22 cellular contexts compared by ENCODE assay signal in genomic region chr11:72767203-72768062, GRCh38. TPM values are rescaled to one million over a fixed set of nuclear protein-coding genes. Genes with fewer than 3 reads are reported as not detected.
DNase-seq lines count a peak whose midpoint lies in the region; ATAC-seq, FAIRE-seq and TF ChIP-seq lines count a peak whose summit lies in the region.
"Had no signal": no experiment of that assay in that cellular context is flagged by ENCODE, and none has a peak within 500 bp of the region (broad histone marks: within the 10 kb centered on the region; RNA-seq: fewer than 3 reads in every experiment).

No MANE protein-coding gene starts in this region.

- H3K9ac ChIP-seq in H9 (ENCODE audit: extremely low read depth, insufficient read length, low read length) (no peak overlapping the region), H1 (replicated peaks in 1 of 4; ENCODE audit: extremely low read depth in 1 of 4, low read depth in 3 of 4, low read length in 3 of 4) (no peak overlapping the region), trophoblast cell (ENCODE audit: low read length) (no peak overlapping the region)
- H3K9ac ChIP-seq: KMS-11 had no signal

- H3K79me1 ChIP-seq in H9 (ENCODE audit: insufficient read depth, low read depth, low read length, poor library complexity, severe bottlenecking) (no peaks in the 10 kb centered on the region), H1 (ENCODE audit: low read depth, low read length) (peaks cover 3% of the 10 kb centered on the region), trophoblast cell (ENCODE audit: low read length) (peaks cover 7% of the 10 kb centered on the region)

- no peak overlapping the region for H2BK20ac ChIP-seq in H9 (ENCODE audit: low read depth, low read length, poor library complexity, severe bottlenecking)
- no peak overlapping the region for H2BK20ac ChIP-seq in H1 (ENCODE audit: low read length)

- WGBS in H9 (ENCODE audit: extremely low coverage, insufficient read length, low lambda C conversion rate) = no CpG with 5 or more reads among the region's 4 CpGs
- WGBS in H1 (ENCODE audit: extremely low coverage in 1 of 2, insufficient coverage in 1 of 2, insufficient read length in 1 of 2, insufficient replicate concordance in 2 of 2, low coverage in 1 of 2, low lambda C conversion rate in 2 of 2, missing lambda C conversion rate in 1 of 2), 2 experiments = 89% methylated on average over 4 of the region's 4 CpGs; no CpG with 5 or more reads in 1 of the 2 experiments
- WGBS in trophoblast cell (ENCODE audit: extremely low coverage, insufficient coverage, insufficient read length) = no CpG with 5 or more reads among the region's 4 CpGs

- H3K23me2 ChIP-seq in H9 (ENCODE audit: insufficient read length, low read depth, low read length, poor library complexity, severe bottlenecking) (no peaks in the 10 kb centered on the region), H1 (ENCODE audit: low read depth, low read length) (no peaks in the 10 kb centered on the region)

- no peak overlapping the region for H4K8ac ChIP-seq in H9 (replicated peaks; ENCODE audit: insufficient read length, low read depth, low read length)
- H4K8ac ChIP-seq in H1 (ENCODE audit: extremely low read depth, insufficient read depth, low read length) = no peak overlapping the region
- H4K8ac ChIP-seq in trophoblast cell (ENCODE audit: low read depth, low read length) = no peak overlapping the region

- no peak for TF ChIP-seq EP300 in H1 (IDR thresholded peaks at IDR 0.05; ENCODE audit: borderline replicate concordance in 1 of 2, low read depth in 2 of 2, low read length in 2 of 2)

- no peaks in the 10 kb centered on the region for H4K20me1 ChIP-seq in H9 (ENCODE audit: control insufficient read depth, insufficient read depth, insufficient read length)
- no peaks in the 10 kb centered on the region for H4K20me1 ChIP-seq in H1 (replicated peaks in 1 of 2; ENCODE audit: control insufficient read depth in 1 of 2, insufficient read depth in 2 of 2, low read length in 2 of 2)

- H4K12ac ChIP-seq in trophoblast cell (ENCODE audit: low read depth, low read length) = no peak overlapping the region

- no peak for TF ChIP-seq RAD21 in H1 (IDR thresholded peaks at IDR 0.05 in 1 of 2, conservative IDR thresholded peaks at IDR 0.05 in 1 of 2; ENCODE audit: low read depth in 2 of 2, low read length in 2 of 2)

- FAIRE-seq in H1 (lab: Jason Lieb, UNC) = no peak
- FAIRE-seq: GM12891 had no signal

- no peak overlapping the region for H4K5ac ChIP-seq in H9 (ENCODE audit: insufficient read length, low read depth, low read length)
- H4K5ac ChIP-seq in H1 (ENCODE audit: insufficient read length, low read depth, low read length) = no peak overlapping the region

- H4K91ac ChIP-seq in H9 (ENCODE audit: insufficient read length, low read depth, low read length) (no peak overlapping the region), H1 (replicated peaks; ENCODE audit: insufficient read length, low read length) (no peak overlapping the region), trophoblast cell (ENCODE audit: low read depth, low read length) (no peak overlapping the region)

- no peak overlapping the region for H3K23ac ChIP-seq in H9 (ENCODE audit: insufficient read length, low read depth, low read length)
- H3K23ac ChIP-seq in H1 (ENCODE audit: insufficient read length) = no peak overlapping the region
- H3K23ac ChIP-seq in trophoblast cell (ENCODE audit: low read length) = no peak overlapping the region

- H3K56ac ChIP-seq in H9 (ENCODE audit: insufficient read length, low read depth, low read length) (no peak overlapping the region), H1 (replicated peaks; ENCODE audit: insufficient read length, low read depth, low read length) (no peak overlapping the region)

- TF ChIP-seq POLR2A in H1 (IDR thresholded peaks at IDR 0.05; ENCODE audit: control extremely low read depth in 1 of 2, low read depth in 2 of 2, low read length in 2 of 2) = no peak

- POLR2A ChIA-PET in H1 (lab: Charles Lee; ENCODE audit: partially characterized antibody) = no interaction called here

- H3K9me3 ChIP-seq in H9 (ENCODE audit: control insufficient read depth, low read depth, low read length) = no peaks in the 10 kb centered on the region
- no peaks in the 10 kb centered on the region for H3K9me3 ChIP-seq in H1 (ENCODE audit: insufficient read depth in 2 of 2, low read depth in 1 of 2, low read length in 1 of 2)
- no peaks in the 10 kb centered on the region for H3K9me3 ChIP-seq in trophoblast cell (ENCODE audit: insufficient read depth, low read depth, low read length)
- H3K9me3 ChIP-seq in effector memory CD4-positive, alpha-beta T cell (ENCODE audit: control insufficient read depth, low read length) = no peaks in the 10 kb centered on the region
- H3K9me3 ChIP-seq: BE2C, Peyer's patch, SJCRH30 had no signal

- H2AK5ac ChIP-seq in H9 (ENCODE audit: insufficient read length, low read length) (no peak overlapping the region), H1 (ENCODE audit: low read depth, low read length) (no peak overlapping the region), trophoblast cell (ENCODE audit: low read length) (no peak overlapping the region)

- H3K4me3 ChIP-seq in H1 (ENCODE audit: extremely low read depth in 1 of 4, insufficient read depth in 2 of 4, low read depth in 3 of 4, low read length in 4 of 4) (no peak overlapping the region), trophoblast cell (ENCODE audit: low read depth, low read length) (no peak overlapping the region)
- H3K4me3 ChIP-seq in effector memory CD4-positive, alpha-beta T cell (ENCODE audit: insufficient read depth, low read depth, low read length, poor library complexity, severe bottlenecking) = no peak overlapping the region
- H3K4me3 ChIP-seq: Peyer's patch, SJCRH30 had no signal

- no peak overlapping the region for H3T11ph ChIP-seq in H9 (ENCODE audit: low read length)

- H3K14ac ChIP-seq in H9 (ENCODE audit: insufficient read depth, low read length) (no peak overlapping the region), H1 (ENCODE audit: insufficient read length) (no peak overlapping the region), trophoblast cell (ENCODE audit: low read length) (no peak overlapping the region)

- no peak overlapping the region; a peak in 1 of 5 replicates for H3K4me3 Mint-ChIP-seq in H9
- no peak overlapping the region for H3K4me3 Mint-ChIP-seq in activated T-cell treated with anti-CD3 and anti-CD28 coated beads, Interleukin-2, amount 50 U/mL, for 4 hours
- H3K4me3 Mint-ChIP-seq: CD4-positive, alpha-beta T cell; T-cell had no signal

- H2AFZ ChIP-seq in H9 (ENCODE audit: low read length) (no peak overlapping the region), H1 (ENCODE audit: low read length) (no peak overlapping the region), trophoblast cell (ENCODE audit: insufficient read depth, low read length, poor library complexity) (no peak overlapping the region)

- H3K18ac ChIP-seq in H9 (ENCODE audit: insufficient read length, low read depth, low read length) = no peak overlapping the region
- H3K18ac ChIP-seq in H1 (ENCODE audit: extremely low read depth, low read length) = no peak overlapping the region; the same call in 1 of the 2 replicates
- peak overlapping the region; percentile 58 for H3K18ac ChIP-seq in trophoblast cell (ENCODE audit: low read length)

- CTCF ChIA-PET in H1 (lab: Charles Lee; ENCODE audit: partially characterized antibody) = interaction anchor here (0.7 to 3.2 kb wide), 17 partner anchors 8 to 83 kb away, joined by 3 to 20 read pairs (median 4); no protein-coding TSS in a partner anchor

- no peak overlapping the region for H2BK12ac ChIP-seq in H9 (ENCODE audit: insufficient read length, low read depth, low read length)
- H2BK12ac ChIP-seq in H1 (ENCODE audit: low read depth, low read length) = no peak overlapping the region
- H2BK12ac ChIP-seq in trophoblast cell (ENCODE audit: low read length) = no peak overlapping the region

- no peaks in the 10 kb centered on the region for H3K9me3 Mint-ChIP-seq in H9
- H3K9me3 Mint-ChIP-seq in activated T-cell treated with anti-CD3 and anti-CD28 coated beads, Interleukin-2, amount 50 U/mL, for 4 hours = no peaks in the 10 kb centered on the region
- H3K9me3 Mint-ChIP-seq: CD4-positive, alpha-beta T cell; T-cell had no signal

- H3K4me1 ChIP-seq in H9 (ENCODE audit: insufficient read depth, low read length) (no peaks in the 10 kb centered on the region), H1 (replicated peaks in 1 of 4; ENCODE audit: control insufficient read depth in 3 of 4, insufficient read depth in 4 of 4, low read length in 3 of 4) (peaks cover 0 to 26% (median 16%) of the 10 kb centered on the region in 4 experiments; a peak in 6 of 7 replicates), trophoblast cell (ENCODE audit: control insufficient read depth in 1 of 2, insufficient read depth in 2 of 2, low read length in 2 of 2) (peaks cover 15 to 18% of the 10 kb centered on the region in 2 experiments)
- H3K4me1 ChIP-seq in effector memory CD4-positive, alpha-beta T cell (ENCODE audit: control insufficient read depth, insufficient read depth, low read length, poor library complexity, severe bottlenecking) = no peaks in the 10 kb centered on the region

- H3K27ac ChIP-seq in H9 (ENCODE audit: insufficient read length, low read depth, low read length) (no peak overlapping the region), H1 (ENCODE audit: low read depth, low read length) (no peak overlapping the region), trophoblast cell (ENCODE audit: low read depth, low read length) (no peak overlapping the region)
- no peak overlapping the region for H3K27ac ChIP-seq in effector memory CD4-positive, alpha-beta T cell (ENCODE audit: insufficient read depth, low read length, poor library complexity, severe bottlenecking)
- H3K27ac ChIP-seq: KMS-11, Peyer's patch, SJCRH30 had no signal

- DNase-seq in H9 = no peak
- peak; percentile 37 to 80 for DNase-seq in NCI-H524 (lab: John Stamatoyannopoulos, UW)
- DNase-seq in H1 (ENCODE audit: low read depth in 1 of 2, low spot score in 2 of 2) = no peak
- no peak for DNase-seq in trophoblast cell
- DNase-seq in NCI-H2081 (lab: John Stamatoyannopoulos, UW) = no peak
- DNase-seq in activated T-cell treated with anti-CD3 and anti-CD28 coated beads, Interleukin-2, amount 50 U/mL, for 4 hours = no peak
- no peak for DNase-seq in OCI-M2 (lab: John Stamatoyannopoulos, UW; ENCODE audit: unreplicated experiment)
- DNase-seq in effector memory CD4-positive, alpha-beta T cell = no peak
- DNase-seq: BE2C; CD4-positive, alpha-beta T cell; COR-L47; DND-41; NCI-H1092 treated with DMSO at 0.1 percent for 48 hours; NCI-H146; NCI-H2081 treated with DMSO at 0.1 percent for 48 hours; NCI-H2171 treated with DMSO at 0.1 percent for 48 hours; NCI-H69; Peyer's patch; SJCRH30; T-cell had no signal

- TF ChIP-seq CTCF in H9 (conservative IDR thresholded peaks at IDR 0.05) = no peak
- no peak for TF ChIP-seq CTCF in H1 (IDR thresholded peaks at IDR 0.05; ENCODE audit: control extremely low read depth in 1 of 3, insufficient read depth in 1 of 3, low read depth in 1 of 3, low read length in 3 of 3)

- peak overlapping the region in 2 of 3 experiments; percentile 50 to 92; a peak in 3 of 7 replicates for H3K27ac Mint-ChIP-seq in H9
- H3K27ac Mint-ChIP-seq: CD4-positive, alpha-beta T cell had no signal

- no peaks in the 10 kb centered on the region for H3K27me3 ChIP-seq in H9 (ENCODE audit: insufficient read depth, low read length)
- H3K27me3 ChIP-seq in H1 (replicated peaks in 1 of 4; ENCODE audit: control insufficient read depth in 3 of 4, extremely low read depth in 1 of 4, insufficient read depth in 3 of 4, low read length in 3 of 4) = no peaks in the 10 kb centered on the region
- no peaks in the 10 kb centered on the region for H3K27me3 ChIP-seq in trophoblast cell (ENCODE audit: insufficient read depth, low read length)
- H3K27me3 ChIP-seq in effector memory CD4-positive, alpha-beta T cell (replicated peaks; ENCODE audit: control insufficient read depth, insufficient read depth, low read length, poor library complexity, severe bottlenecking) = no peaks in the 10 kb centered on the region
- H3K27me3 ChIP-seq: BE2C, Peyer's patch, SJCRH30 had no signal

- H2BK15ac ChIP-seq in H9 (ENCODE audit: low read depth, low read length) (no peak overlapping the region), H1 (ENCODE audit: low read length) (0 out of 2 replicates have a peak overlapping the region, but pooled peaks have one; percentile 61)

- H3K4ac ChIP-seq in H9 (ENCODE audit: low read depth, low read length) (no peak overlapping the region), H1 (replicated peaks; ENCODE audit: insufficient read length, low read depth, low read length) (peak overlapping the region; percentile 17), trophoblast cell (ENCODE audit: low read depth, low read length) (no peak overlapping the region)

- H2BK5ac ChIP-seq in H9 (ENCODE audit: insufficient read length, low read length) (no peak overlapping the region), H1 (ENCODE audit: low read depth, low read length) (no peak overlapping the region), trophoblast cell (ENCODE audit: low read depth, low read length, poor library complexity) (no peak overlapping the region)

- no peaks in the 10 kb centered on the region for H3K36me3 Mint-ChIP-seq in H9 (ENCODE audit: insufficient read depth in 1 of 3, low read depth in 3 of 3)
- H3K36me3 Mint-ChIP-seq in activated T-cell treated with anti-CD3 and anti-CD28 coated beads, Interleukin-2, amount 50 U/mL, for 4 hours (ENCODE audit: insufficient read depth) = no peaks in the 10 kb centered on the region

- no peak overlapping the region for H3K4me2 ChIP-seq in H9 (ENCODE audit: insufficient read depth, insufficient read length, low read length)
- no peak overlapping the region for H3K4me2 ChIP-seq in H1 (ENCODE audit: insufficient read depth in 1 of 2, low read depth in 2 of 2, low read length in 2 of 2)
- no peak overlapping the region for H3K4me2 ChIP-seq in trophoblast cell (ENCODE audit: low read length)
- H3K4me2 ChIP-seq: KMS-11 had no signal

- H3K27me3 Mint-ChIP-seq in H9 (ENCODE audit: low read depth) = no peaks in the 10 kb centered on the region; the same call in none of the 2 replicates
- H3K27me3 Mint-ChIP-seq in activated T-cell treated with anti-CD3 and anti-CD28 coated beads, Interleukin-2, amount 50 U/mL, for 4 hours (ENCODE audit: low read depth) = no peaks in the 10 kb centered on the region
- H3K27me3 Mint-ChIP-seq: CD4-positive, alpha-beta T cell; T-cell had no signal

- H3K36me3 ChIP-seq in H1 (ENCODE audit: control insufficient read depth in 2 of 4, insufficient read depth in 4 of 4, low read length in 3 of 4) (no peaks in the 10 kb centered on the region), trophoblast cell (ENCODE audit: control insufficient read depth in 1 of 2, insufficient read depth in 2 of 2, low read length in 2 of 2) (peaks cover 9 to 12% of the 10 kb centered on the region in 2 experiments)
- H3K36me3 ChIP-seq in effector memory CD4-positive, alpha-beta T cell (ENCODE audit: control insufficient read depth, insufficient read depth, low read length) = no peaks in the 10 kb centered on the region
- H3K36me3 ChIP-seq: BE2C, Peyer's patch, SJCRH30 had no signal

- H2BK120ac ChIP-seq in H9 (ENCODE audit: low read depth, low read length, poor library complexity, severe bottlenecking) (no peak overlapping the region), H1 (replicated peaks; ENCODE audit: low read depth, low read length) (no peak overlapping the region), trophoblast cell (ENCODE audit: insufficient read depth, low read length, poor library complexity) (no peak overlapping the region)

- ATAC-seq in activated T-cell treated with anti-CD3 and anti-CD28 coated beads, Interleukin-2, amount 50 U/mL, for 4 hours = no peak
- ATAC-seq: T-cell had no signal

- peaks cover 32 to 55% of the 10 kb centered on the region in 2 experiments for H3K4me1 Mint-ChIP-seq in H9
- peaks cover 14% of the 10 kb centered on the region for H3K4me1 Mint-ChIP-seq in activated T-cell treated with anti-CD3 and anti-CD28 coated beads, Interleukin-2, amount 50 U/mL, for 4 hours (ENCODE audit: low read depth)

- H3K79me2 ChIP-seq in H9 (ENCODE audit: insufficient read depth, low read length) (no peaks in the 10 kb centered on the region), H1 (ENCODE audit: control insufficient read depth in 1 of 2, insufficient read depth in 2 of 2, low read length in 2 of 2) (no peaks in the 10 kb centered on the region), trophoblast cell (ENCODE audit: control insufficient read depth, insufficient read depth, low read length, poor library complexity) (peaks cover 2% of the 10 kb centered on the region)

RNA-seq across cellular contexts. Expression of gene ARAP1, which starts 15.2 kb away (rescaled TPM):
- total RNA-seq in H9 (2021) = 59.4 and 63.0 TPM in 2 replicates
- 59.5 and 61.6 TPM in 2 replicates for total RNA-seq in H1 (2021; fragmentation: NEBNext Ultra II Directional; extraction: Animal tissue kit (Norgen Biotek cat#: 25700))
- polyA plus RNA-seq in H1 (2011; rRNA removed) = 25.7 and 39.9 TPM in 2 replicates
- polyA plus RNA-seq in H1 (2011; cell fraction: cytosol; rRNA removed) = 34.5 TPM
- 123 TPM for polyA plus RNA-seq in H1 (2011; cell fraction: nucleus; rRNA removed)
- polyA plus RNA-seq in H1 (2012, experiment 1 of 2) = 39.5 to 54.2 TPM (median 51.4 TPM) in 4 replicates
- polyA plus RNA-seq in H1 (2012, experiment 2 of 2) = 53.3 TPM
- polyA plus RNA-seq in H1 (2013, experiment 1 of 2) = 28.7 TPM
- 25.5 TPM for polyA plus RNA-seq in H1 (2013, experiment 2 of 2)
- 39.5 and 45.8 TPM in 2 replicates for polyA minus RNA-seq in H1 (2011; rRNA and poly(A)+ RNA removed)
- 52.5 TPM for polyA minus RNA-seq in H1 (2011; cell fraction: cytosol; rRNA and poly(A)+ RNA removed)
- polyA minus RNA-seq in H1 (2011; cell fraction: nucleus; rRNA and poly(A)+ RNA removed) = 66.4 TPM
- 11.8 and 12.4 TPM in 2 replicates for polyA plus RNA-seq in trophoblast cell (2013)
- 10 to 100 TPM; 52.3 to 58.1 (median 52.8) TPM for total RNA-seq in activated T-cell treated with anti-CD3 and anti-CD28 coated beads, Interleukin-2, amount 50 U/mL, for 4 hours

RNA-seq across cellular contexts. Expression of gene STARD10, which starts 26.4 kb away (rescaled TPM):
- 24.4 and 24.7 TPM in 2 replicates for total RNA-seq in H9 (2021)
- 23.7 and 25.3 TPM in 2 replicates for total RNA-seq in H1 (2021; fragmentation: NEBNext Ultra II Directional; extraction: Animal tissue kit (Norgen Biotek cat#: 25700))
- polyA plus RNA-seq in H1 (2011; rRNA removed) = 35.7 and 57.1 TPM in 2 replicates
- 41.5 TPM for polyA plus RNA-seq in H1 (2011; cell fraction: cytosol; rRNA removed)
- 74.6 TPM for polyA plus RNA-seq in H1 (2011; cell fraction: nucleus; rRNA removed)
- 26.5 to 39.2 TPM (median 33.0 TPM) in 4 replicates for polyA plus RNA-seq in H1 (2012, experiment 1 of 2)
- 26.5 TPM for polyA plus RNA-seq in H1 (2012, experiment 2 of 2)
- 16.4 TPM for polyA plus RNA-seq in H1 (2013, experiment 1 of 2)
- polyA plus RNA-seq in H1 (2013, experiment 2 of 2) = 14.7 TPM
- 31.9 and 36.2 TPM in 2 replicates for polyA minus RNA-seq in H1 (2011; rRNA and poly(A)+ RNA removed)
- 19.2 TPM for polyA minus RNA-seq in H1 (2011; cell fraction: cytosol; rRNA and poly(A)+ RNA removed)
- polyA minus RNA-seq in H1 (2011; cell fraction: nucleus; rRNA and poly(A)+ RNA removed) = 19.1 TPM
- 143 and 154 TPM in 2 replicates for polyA plus RNA-seq in trophoblast cell (2013)
- total RNA-seq in activated T-cell treated with anti-CD3 and anti-CD28 coated beads, Interleukin-2, amount 50 U/mL, for 4 hours = 10 to 100 TPM in 2 of 3 donors, 1 to 10 TPM in 1; 9.4 to 13.8 (median 13.0) TPM

RNA-seq across cellular contexts. Expression of gene ATG16L2, which starts 46.8 kb away (rescaled TPM):
- 17.3 and 18.2 TPM in 2 replicates for total RNA-seq in H9 (2021)
- 11.0 and 11.7 TPM in 2 replicates for total RNA-seq in H1 (2021; fragmentation: NEBNext Ultra II Directional; extraction: Animal tissue kit (Norgen Biotek cat#: 25700))
- 18.5 and 23.4 TPM in 2 replicates for polyA plus RNA-seq in H1 (2011; rRNA removed)
- polyA plus RNA-seq in H1 (2011; cell fraction: cytosol; rRNA removed) = 26.6 TPM
- polyA plus RNA-seq in H1 (2011; cell fraction: nucleus; rRNA removed) = 154 TPM
- 11.4 to 21.9 TPM (median 16.3 TPM) in 4 replicates for polyA plus RNA-seq in H1 (2012, experiment 1 of 2)
- 6.5 TPM for polyA plus RNA-seq in H1 (2012, experiment 2 of 2)
- 7.1 TPM for polyA plus RNA-seq in H1 (2013, experiment 1 of 2)
- polyA plus RNA-seq in H1 (2013, experiment 2 of 2) = 6.3 TPM
- 15.4 and 15.5 TPM in 2 replicates for polyA minus RNA-seq in H1 (2011; rRNA and poly(A)+ RNA removed)
- polyA minus RNA-seq in H1 (2011; cell fraction: cytosol; rRNA and poly(A)+ RNA removed) = 7.7 TPM
- 34.3 TPM for polyA minus RNA-seq in H1 (2011; cell fraction: nucleus; rRNA and poly(A)+ RNA removed)
- polyA plus RNA-seq in trophoblast cell (2013) = 7.4 and 8.0 TPM in 2 replicates
- total RNA-seq in activated T-cell treated with anti-CD3 and anti-CD28 coated beads, Interleukin-2, amount 50 U/mL, for 4 hours = 10 to 100 TPM; 23.8 to 28.9 (median 26.0) TPM

Comparison
In these comparisons a context has a peak if more than half of its experiments do, and no peak if none do; other contexts are left out.
1. DNase-seq: peak in NCI-H524 (2 of 2); none in H9 (single experiment), H1 (0 of 2), trophoblast cell (0 of 2), NCI-H2081 (0 of 2), activated T-cell treated with anti-CD3 and anti-CD28 coated beads, Interleukin-2, amount 50 U/mL, for 4 hours (single experiment), OCI-M2 (single experiment) and effector memory CD4-positive, alpha-beta T cell (0 of 3).